Comparison of ENCODE assay signal across 30 cellular contexts in genomic region chr15:65096481-65097385, GRCh38. TPM values are rescaled to one million over a fixed set of nuclear protein-coding genes. Genes with fewer than 3 reads are reported as not detected.
DNase-seq lines count a peak whose midpoint lies in the region; ATAC-seq and TF ChIP-seq lines count a peak whose summit lies in the region.
"Had no signal": no experiment of that assay in that cellular context is flagged by ENCODE, and none has a peak within 500 bp of the region (broad histone marks: within the 10 kb centered on the region; RNA-seq: fewer than 3 reads in every experiment).

No MANE protein-coding gene starts in this region.

- H3K27ac ChIP-seq in SJCRH30, result peak overlapping the region; percentile 35; the same call in 1 of the 2 replicates
- H3K27ac ChIP-seq in endodermal cell (ENCODE audit: low read depth, low read length), result no peak overlapping the region
- H3K27ac ChIP-seq in CD8-positive, alpha-beta T cell (ENCODE audit: low read depth, low read length), result no peak overlapping the region
- H3K27ac ChIP-seq: ovary had no signal

- H3K27me3 ChIP-seq in SJCRH30 (no peaks in the 10 kb centered on the region), endodermal cell (ENCODE audit: control insufficient read depth, insufficient read depth, low read length, poor library complexity, severe bottlenecking) (no peaks in the 10 kb centered on the region)
- H3K27me3 ChIP-seq in CD8-positive, alpha-beta T cell (ENCODE audit: insufficient read depth, low read length), result no peaks in the 10 kb centered on the region
- H3K27me3 ChIP-seq: ascending aorta, BE2C, dorsolateral prefrontal cortex, ovary had no signal

- in situ Hi-C loops in KBM-7 (cut with MboI; ENCODE audit: low pct_unique_long_range_greater_than_20kb, low sequenced_read_pairs), result no loop called here

- no peak for ATAC-seq in sciatic nerve
- ATAC-seq in CD8-positive, alpha-beta T cell, result no peak
- ATAC-seq: activated naive CD4-positive, alpha-beta T cell treated with anti-CD3 and anti-CD28 coated beads, Interleukin-2, amount 50 U/mL, for 72 hours; HCT116; left cardiac atrium; mucosa of descending colon had no signal

- intact Hi-C loops in sciatic nerve (cut with DNase I), result no loop called here
- intact Hi-C loops in CD8-positive, alpha-beta T cell (cut with DNase I, micrococcal nuclease), result no loop called here

- no peak for TF ChIP-seq CTCF in endodermal cell (conservative IDR thresholded peaks at IDR 0.05)
- TF ChIP-seq CTCF in CD8-positive, alpha-beta T cell (IDR thresholded peaks at IDR 0.05), result no peak

- H3K36me3 Mint-ChIP-seq in endodermal cell (ENCODE audit: low read depth), result peaks cover 15% of the 10 kb centered on the region
- peaks cover 42% of the 10 kb centered on the region for H3K36me3 Mint-ChIP-seq in CD8-positive, alpha-beta T cell

- 89 to 90% methylated on average over 3 to 6 of the region's 6 CpGs for WGBS in endodermal cell (ENCODE audit: insufficient coverage in 1 of 2, insufficient read length in 1 of 2), 2 experiments

- H3K4me1 ChIP-seq in SJCRH30, result peaks cover 29% of the 10 kb centered on the region
- no peaks in the 10 kb centered on the region for H3K4me1 ChIP-seq in endodermal cell (ENCODE audit: control insufficient read depth, insufficient read depth, low read length)
- H3K4me1 ChIP-seq in CD8-positive, alpha-beta T cell (ENCODE audit: insufficient read depth, low read length), result no peaks in the 10 kb centered on the region

- TF ChIP-seq POLR2A in erythroblast (IDR thresholded peaks at IDR 0.05; ENCODE audit: low read length), result no peak

- H3K4me3 ChIP-seq in SJCRH30, result no peak overlapping the region
- H3K4me3 ChIP-seq in endodermal cell (ENCODE audit: low read length), result no peak overlapping the region
- no peak overlapping the region for H3K4me3 ChIP-seq in CD8-positive, alpha-beta T cell (ENCODE audit: low read depth, low read length)
- H3K4me3 ChIP-seq: ascending aorta, dorsolateral prefrontal cortex, mucosa of descending colon, ovary had no signal

- peaks cover 7% of the 10 kb centered on the region; the same call in 1 of the 2 replicates for H3K36me3 ChIP-seq in SJCRH30
- peaks cover 28% of the 10 kb centered on the region for H3K36me3 ChIP-seq in endodermal cell (ENCODE audit: control insufficient read depth, insufficient read depth, low read length)
- H3K36me3 ChIP-seq in CD8-positive, alpha-beta T cell (ENCODE audit: insufficient read depth, low read length), result peaks cover 9% of the 10 kb centered on the region
- H3K36me3 ChIP-seq: ovary had no signal

- H3K9me3 ChIP-seq in SJCRH30 (replicated peaks), result no peaks in the 10 kb centered on the region
- no peaks in the 10 kb centered on the region for H3K9me3 ChIP-seq in endodermal cell (ENCODE audit: control insufficient read depth, low read length)
- H3K9me3 ChIP-seq in CD8-positive, alpha-beta T cell (ENCODE audit: low read length), result no peaks in the 10 kb centered on the region
- H3K9me3 ChIP-seq: ascending aorta, BE2C, mucosa of descending colon, ovary had no signal

- CTCF ChIA-PET in CD8-positive, alpha-beta T cell (lab: Charles Lee), result no interaction called here

- no peaks in the 10 kb centered on the region for H3K9me3 Mint-ChIP-seq in endodermal cell
- H3K9me3 Mint-ChIP-seq in CD8-positive, alpha-beta T cell, result no peaks in the 10 kb centered on the region
- H3K9me3 Mint-ChIP-seq: activated CD4-positive, alpha-beta memory T cell treated with anti-CD3 and anti-CD28 coated beads, Interleukin-2, amount 10 ng/mL, durations not matched to agents 7 days and 5 days; activated naive CD4-positive, alpha-beta T cell treated with anti-CD3 and anti-CD28 coated beads, Interleukin-2, amount 50 U/mL, for 72 hours; nephron; stimulated activated naive CD8-positive, alpha-beta T cell treated with anti-CD3 and anti-CD28 coated beads, Interleukin-15, Interleukin-2, amounts not matched to agents 100 ng/mL and 50 ng/mL, for 24 hours; T-helper 2 cell treated with Interferon-gamma antibody and Interleukin-4, amounts not matched to agents 5 μg/mL and 100 μg/mL, for 36 hours had no signal

- H3K27me3 Mint-ChIP-seq in endodermal cell (ENCODE audit: insufficient read depth), result no peaks in the 10 kb centered on the region
- no peaks in the 10 kb centered on the region for H3K27me3 Mint-ChIP-seq in CD8-positive, alpha-beta T cell (ENCODE audit: low read depth)
- H3K27me3 Mint-ChIP-seq: activated CD4-positive, alpha-beta memory T cell treated with anti-CD3 and anti-CD28 coated beads, Interleukin-2, amount 10 ng/mL, durations not matched to agents 7 days and 5 days; stimulated activated naive CD8-positive, alpha-beta T cell treated with anti-CD3 and anti-CD28 coated beads, Interleukin-15, Interleukin-2, amounts not matched to agents 100 ng/mL and 50 ng/mL, for 24 hours had no signal

- H3K4me1 Mint-ChIP-seq in endodermal cell, result peaks cover 3% of the 10 kb centered on the region
- no peaks in the 10 kb centered on the region for H3K4me1 Mint-ChIP-seq in CD8-positive, alpha-beta T cell (ENCODE audit: low read depth)
- H3K4me1 Mint-ChIP-seq: activated CD4-positive, alpha-beta memory T cell treated with anti-CD3 and anti-CD28 coated beads, Interleukin-2, amount 10 ng/mL, durations not matched to agents 7 days and 5 days had no signal

- POLR2A ChIA-PET in CD8-positive, alpha-beta T cell (lab: Charles Lee), result no interaction called here

- H3K4me3 Mint-ChIP-seq in endodermal cell, result no peak overlapping the region
- no peak overlapping the region for H3K4me3 Mint-ChIP-seq in CD8-positive, alpha-beta T cell
- H3K4me3 Mint-ChIP-seq: activated CD4-positive, alpha-beta memory T cell treated with anti-CD3 and anti-CD28 coated beads, Interleukin-2, amount 10 ng/mL, durations not matched to agents 7 days and 5 days; nephron; stimulated activated naive CD8-positive, alpha-beta T cell treated with anti-CD3 and anti-CD28 coated beads, Interleukin-15, Interleukin-2, amounts not matched to agents 100 ng/mL and 50 ng/mL, for 24 hours; T-helper 2 cell treated with Interferon-gamma antibody and Interleukin-4, amounts not matched to agents 5 μg/mL and 100 μg/mL, for 36 hours had no signal

- no peak overlapping the region for H3K9ac ChIP-seq in endodermal cell (ENCODE audit: extremely low read depth, low read length, poor library complexity, severe bottlenecking)

- peak; percentile 27 for DNase-seq in D341Med (ENCODE audit: low spot score)
- DNase-seq in SJCRH30, result peak; percentile 79 to 84
- peak; percentile 22 for DNase-seq in endodermal cell
- peak; percentile 30 for DNase-seq in sciatic nerve (ENCODE audit: low spot score)
- no peak for DNase-seq in erythroblast (lab: John Stamatoyannopoulos, UW)
- no peak for DNase-seq in KBM-7
- no peak for DNase-seq in CD8-positive, alpha-beta T cell
- DNase-seq: activated CD4-positive, alpha-beta memory T cell treated with anti-CD3 and anti-CD28 coated beads, Interleukin-2, amount 10 ng/mL, durations not matched to agents 7 days and 5 days; activated CD8-positive, alpha-beta memory T cell treated with anti-CD3 and anti-CD28 coated beads, Interleukin-2, amount 50 U/mL, for 4 hours; BE2C; DMS53; hypothalamus; Kasumi-1; left cardiac atrium; mucosa of descending colon; NCI-H1417; NCI-H2029 treated with DMSO at 0.1 percent for 48 hours; NCI-H526 treated with DMSO at 0.1 percent for 48 hours; ovary; SHP77; small intestine had no signal

- no peak overlapping the region for H3K27ac Mint-ChIP-seq in endodermal cell
- H3K27ac Mint-ChIP-seq in CD8-positive, alpha-beta T cell, result no peak overlapping the region
- H3K27ac Mint-ChIP-seq: activated CD4-positive, alpha-beta memory T cell treated with anti-CD3 and anti-CD28 coated beads, Interleukin-2, amount 10 ng/mL, durations not matched to agents 7 days and 5 days; nephron; stimulated activated naive CD8-positive, alpha-beta T cell treated with anti-CD3 and anti-CD28 coated beads, Interleukin-15, Interleukin-2, amounts not matched to agents 100 ng/mL and 50 ng/mL, for 24 hours; T-helper 2 cell treated with Interferon-gamma antibody and Interleukin-4, amounts not matched to agents 5 μg/mL and 100 μg/mL, for 36 hours had no signal

RNA-seq across cellular contexts. Expression of gene UBAP1L, which starts 18.3 kb away (rescaled TPM):
- 0.59 and 0.73 TPM in 2 replicates for total RNA-seq in SJCRH30 (2014; rRNA removed; shearing (Covaris generic))
- total RNA-seq in endodermal cell, result 1 to 10 TPM; 3.4 to 4.2 TPM
- 2.7 TPM for polyA plus RNA-seq in endodermal cell (2013, experiment 1 of 2)
- polyA plus RNA-seq in endodermal cell (2013, experiment 2 of 2), result 3.1 TPM
- 13.4 TPM for total RNA-seq in sciatic nerve
- total RNA-seq in CD8-positive, alpha-beta T cell, result 1 to 10 TPM; 5.9 TPM

RNA-seq across cellular contexts. Expression of gene KBTBD13, which starts 20.2 kb away (rescaled TPM):
- 0.08 and 0.15 TPM in 2 replicates for total RNA-seq in SJCRH30 (2014; rRNA removed; shearing (Covaris generic))
- total RNA-seq in endodermal cell (not detected), sciatic nerve (0.27 TPM)
- not detected for polyA plus RNA-seq in endodermal cell (2013, experiment 1 of 2)
- not detected for polyA plus RNA-seq in endodermal cell (2013, experiment 2 of 2)
- total RNA-seq in CD8-positive, alpha-beta T cell, result not detected
- total RNA-seq: activated CD4-positive, alpha-beta memory T cell treated with anti-CD3 and anti-CD28 coated beads, Interleukin-2, amount 10 ng/mL, durations not matched to agents 7 days and 5 days; activated naive CD4-positive, alpha-beta T cell treated with anti-CD3 and anti-CD28 coated beads, Interleukin-2, amount 50 U/mL, for 72 hours; endothelial cell of umbilical vein; lung microvascular endothelial cell had no signal
- polyA plus RNA-seq: endothelial cell of umbilical vein had no signal

RNA-seq across cellular contexts. Expression of gene RASL12, which starts 28.9 kb away (rescaled TPM):
- total RNA-seq in SJCRH30 (2014; rRNA removed; shearing (Covaris generic)), result 0.08 TPM in 1 of 2 replicates, not detected in the other
- total RNA-seq in endodermal cell (10 to 100 TPM; 27.2 TPM), sciatic nerve (23.0 TPM)
- polyA plus RNA-seq in endodermal cell (2013, experiment 1 of 2), result 11.5 TPM
- polyA plus RNA-seq in endodermal cell (2013, experiment 2 of 2), result 11.1 TPM
- total RNA-seq in CD8-positive, alpha-beta T cell, result not detected
- total RNA-seq: activated CD4-positive, alpha-beta memory T cell treated with anti-CD3 and anti-CD28 coated beads, Interleukin-2, amount 10 ng/mL, durations not matched to agents 7 days and 5 days; activated naive CD4-positive, alpha-beta T cell treated with anti-CD3 and anti-CD28 coated beads, Interleukin-2, amount 50 U/mL, for 72 hours; endothelial cell of umbilical vein; lung microvascular endothelial cell had no signal
- polyA plus RNA-seq: endothelial cell of umbilical vein had no signal

RNA-seq across cellular contexts. Expression of gene PDCD7, which starts 36.9 kb away (rescaled TPM):
- total RNA-seq in SJCRH30 (2014; rRNA removed; shearing (Covaris generic)), result 22.8 and 25.4 TPM in 2 replicates
- 10 to 100 TPM; 25.4 to 33.1 TPM for total RNA-seq in endodermal cell
- polyA plus RNA-seq in endodermal cell (2013, experiment 1 of 2), result 25.7 TPM
- 20.7 TPM for polyA plus RNA-seq in endodermal cell (2013, experiment 2 of 2)
- 29.6 TPM for total RNA-seq in sciatic nerve
- total RNA-seq in CD8-positive, alpha-beta T cell, result 10 to 100 TPM; 20.7 to 21.7 TPM

RNA-seq across cellular contexts. Expression of gene SLC51B, which starts 51.5 kb away (rescaled TPM):
- total RNA-seq in SJCRH30 (2014; rRNA removed; shearing (Covaris generic)), result 0.36 TPM in 1 of 2 replicates, not detected in the other
- total RNA-seq in endodermal cell (not detected), sciatic nerve (0.53 TPM)
- not detected for polyA plus RNA-seq in endodermal cell (2013, experiment 1 of 2)
- not detected for polyA plus RNA-seq in endodermal cell (2013, experiment 2 of 2)
- not detected for total RNA-seq in CD8-positive, alpha-beta T cell
- total RNA-seq: activated CD4-positive, alpha-beta memory T cell treated with anti-CD3 and anti-CD28 coated beads, Interleukin-2, amount 10 ng/mL, durations not matched to agents 7 days and 5 days; activated naive CD4-positive, alpha-beta T cell treated with anti-CD3 and anti-CD28 coated beads, Interleukin-2, amount 50 U/mL, for 72 hours; ascending aorta; dorsolateral prefrontal cortex; endothelial cell of umbilical vein; left cardiac atrium; lung microvascular endothelial cell had no signal
- polyA plus RNA-seq: endothelial cell of umbilical vein had no signal

Comparison
In these comparisons a context has a peak if more than half of its experiments do, and no peak if none do; other contexts are left out.
1. DNase-seq: peak in D341Med (single experiment), SJCRH30 (2 of 2), endodermal cell (single experiment) and sciatic nerve (single experiment); none in erythroblast (0 of 2), KBM-7 (single experiment) and CD8-positive, alpha-beta T cell (0 of 7).
2. RNA of gene RASL12, which starts 28.9 kb away (total RNA-seq): 27.2 TPM in endodermal cell and 23.0 TPM in sciatic nerve (single experiment); 0.08 TPM in SJCRH30 and not detected in CD8-positive, alpha-beta T cell; every median in the first group is over 10 times any median in the second.